In the genomic region with DNA sequence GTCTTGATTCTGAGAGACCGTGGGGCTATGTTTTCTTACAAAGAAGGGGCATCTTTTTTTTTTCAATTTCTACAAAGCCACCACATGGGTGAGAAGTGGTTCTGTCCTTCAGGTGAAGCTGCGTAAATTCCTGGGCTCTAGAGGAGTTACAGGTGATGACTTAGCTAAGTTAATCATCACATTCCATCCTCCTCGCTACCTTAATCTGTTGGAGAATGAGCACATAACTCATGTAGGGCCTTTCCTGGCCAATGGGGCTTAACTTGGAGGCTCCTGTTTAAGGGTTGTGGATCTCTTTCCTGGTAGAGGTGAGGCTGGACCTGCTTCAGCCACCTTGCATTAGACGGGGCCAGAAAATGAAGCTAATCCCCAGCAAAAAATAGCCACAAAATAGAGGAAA, we compare ENCODE assay signal across 33 cellular contexts. TPM values are rescaled to one million over a fixed set of nuclear protein-coding genes. Genes with fewer than 3 reads are reported as not detected.
A peak's percentile ranks its signal among the peaks of the same experiment; 100 is the strongest.
DNase-seq lines count a peak whose midpoint lies in the region; ATAC-seq, FAIRE-seq and TF ChIP-seq lines count a peak whose summit lies in the region.
"Had no signal": no experiment of that assay in that cellular context is flagged by ENCODE, and none has a peak within 500 bp of the region (broad histone marks: within the 10 kb centered on the region; RNA-seq: fewer than 3 reads in every experiment).

No MANE protein-coding gene starts in this region.

- H4K20me1 ChIP-seq in H1 (replicated peaks in 1 of 2; ENCODE audit: control insufficient read depth in 1 of 2, insufficient read depth in 2 of 2, low read length in 2 of 2) = no peaks in the 10 kb centered on the region

- intact Hi-C loops in Calu3 (cut with micrococcal nuclease; ENCODE audit: unreplicated experiment) = no loop called here
- intact Hi-C loops in left colon (cut with DNase I, micrococcal nuclease) = no loop called here

- H3K56ac ChIP-seq in H1 (replicated peaks; ENCODE audit: insufficient read length, low read depth, low read length) = no peak overlapping the region

- H3K4me3 ChIP-seq in H1 (ENCODE audit: extremely low read depth in 1 of 4, insufficient read depth in 2 of 4, low read depth in 3 of 4, low read length in 4 of 4) = no peak overlapping the region
- no peak overlapping the region for H3K4me3 ChIP-seq in neuronal stem cell (ENCODE audit: low read length in 2 of 2)
- H3K4me3 ChIP-seq: A549, GM23248, left lung, ovary had no signal

- no peak overlapping the region for H3K23ac ChIP-seq in H1 (ENCODE audit: insufficient read length)
- no peak overlapping the region for H3K23ac ChIP-seq in neuronal stem cell (ENCODE audit: low read depth, low read length, poor library complexity)

- no peak for TF ChIP-seq POLR2A in H1 (IDR thresholded peaks at IDR 0.05; ENCODE audit: control extremely low read depth in 1 of 2, low read depth in 2 of 2, low read length in 2 of 2)

- H2BK20ac ChIP-seq in H1 (ENCODE audit: low read length) = no peak overlapping the region

- no peak overlapping the region for H3K27ac ChIP-seq in H1 (ENCODE audit: low read depth, low read length)
- H3K27ac ChIP-seq in neuronal stem cell (replicated peaks; ENCODE audit: low read length) = no peak overlapping the region
- H3K27ac ChIP-seq: A549, GM23248, KMS-11, left lung, ovary had no signal

- H3K27me3 Mint-ChIP-seq in Calu3 (ENCODE audit: unreplicated experiment) = no peaks in the 10 kb centered on the region
- H3K27me3 Mint-ChIP-seq in naive thymus-derived CD8-positive, alpha-beta T cell = peaks cover 0 to 14% (median 0%) of the 10 kb centered on the region in 5 donors
- H3K27me3 Mint-ChIP-seq in natural killer cell treated with Interleukin-12 subunit alpha and Interleukin-12 subunit beta and Interleukin-15 and Interleukin-18, amount 100 ng/mL, for 72 hours = peaks cover 8 to 10% of the 10 kb centered on the region in 2 donors
- H3K27me3 Mint-ChIP-seq: activated CD8-positive, alpha-beta T cell treated with anti-CD3 and anti-CD28 coated beads for 36 hours had no signal

- H4K8ac ChIP-seq in H1 (ENCODE audit: extremely low read depth, insufficient read depth, low read length) (no peak overlapping the region), neuronal stem cell (ENCODE audit: low read depth, low read length) (no peak overlapping the region)

- no peak overlapping the region for H3K4me3 Mint-ChIP-seq in Calu3 (ENCODE audit: low read depth, unreplicated experiment)
- no peak overlapping the region for H3K4me3 Mint-ChIP-seq in naive thymus-derived CD8-positive, alpha-beta T cell
- no peak overlapping the region for H3K4me3 Mint-ChIP-seq in natural killer cell treated with Interleukin-12 subunit alpha and Interleukin-12 subunit beta and Interleukin-15 and Interleukin-18, amount 100 ng/mL, for 72 hours
- H3K4me3 Mint-ChIP-seq: activated CD8-positive, alpha-beta T cell treated with anti-CD3 and anti-CD28 coated beads for 36 hours; activated naive CD4-positive, alpha-beta T cell treated with anti-CD3 and anti-CD28 coated beads for 36 hours; activated T-helper 1 cell treated with anti-CD3 and anti-CD28 coated beads, Interleukin-12 subunit alpha, Interleukin-12 subunit beta, Interleukin-2, Interleukin-4 antibody, amounts not matched to agents 30 ng/mL and 10 ng/mL and 1 ng/mL, durations not matched to agents 14 hours and 24 hours and 36 hours; CD4-positive, alpha-beta T cell; HFFc6; nephron progenitor cell had no signal

- H3K36me3 ChIP-seq in H1 (ENCODE audit: control insufficient read depth in 2 of 4, insufficient read depth in 4 of 4, low read length in 3 of 4) (no peaks in the 10 kb centered on the region), neuronal stem cell (replicated peaks in 1 of 2; ENCODE audit: control insufficient read depth in 2 of 2, insufficient read depth in 2 of 2, low read length in 2 of 2) (no peaks in the 10 kb centered on the region)
- H3K36me3 ChIP-seq: left lung, ovary had no signal

- no peak for FAIRE-seq in H1 (lab: Jason Lieb, UNC)
- FAIRE-seq: A549, endometrium, small intestine, urothelium cell line had no signal

- no peak overlapping the region for H2AFZ ChIP-seq in H1 (ENCODE audit: low read length)
- peak overlapping the region; percentile 27 for H2AFZ ChIP-seq in neuronal stem cell (ENCODE audit: low read length)
- H2AFZ ChIP-seq: GM23248 had no signal

- no peak overlapping the region for H3K18ac ChIP-seq in H1 (ENCODE audit: extremely low read depth, low read length)
- H3K18ac ChIP-seq in neuronal stem cell (ENCODE audit: low read length) = no peak overlapping the region

- peaks cover 4% of the 10 kb centered on the region for H3K36me3 Mint-ChIP-seq in Calu3 (ENCODE audit: insufficient read depth, unreplicated experiment)
- H3K36me3 Mint-ChIP-seq in naive thymus-derived CD8-positive, alpha-beta T cell = peaks cover 0 to 35% (median 19%) of the 10 kb centered on the region in 3 donors
- no peaks in the 10 kb centered on the region for H3K36me3 Mint-ChIP-seq in natural killer cell treated with Interleukin-12 subunit alpha and Interleukin-12 subunit beta and Interleukin-15 and Interleukin-18, amount 100 ng/mL, for 72 hours

- no peaks in the 10 kb centered on the region for H3K79me2 ChIP-seq in H1 (ENCODE audit: control insufficient read depth in 1 of 2, insufficient read depth in 2 of 2, low read length in 2 of 2)

- no peak for TF ChIP-seq EP300 in H1 (IDR thresholded peaks at IDR 0.05; ENCODE audit: borderline replicate concordance in 1 of 2, low read depth in 2 of 2, low read length in 2 of 2)

- H3K4me2 ChIP-seq in H1 (ENCODE audit: insufficient read depth in 1 of 2, low read depth in 2 of 2, low read length in 2 of 2) = no peak overlapping the region
- H3K4me2 ChIP-seq in neuronal stem cell (ENCODE audit: insufficient read depth, low read length, poor library complexity, severe bottlenecking) = no peak overlapping the region
- H3K4me2 ChIP-seq: A549, KMS-11 had no signal

- H3K4me1 ChIP-seq in H1 (replicated peaks in 1 of 4; ENCODE audit: control insufficient read depth in 3 of 4, insufficient read depth in 4 of 4, low read length in 3 of 4) (peaks cover 0 to 3% (median 0%) of the 10 kb centered on the region in 4 experiments; a peak in 1 of 7 replicates), neuronal stem cell (ENCODE audit: control insufficient read depth in 2 of 2, insufficient read depth in 1 of 2, low read depth in 1 of 2, low read length in 2 of 2) (peaks cover 0 to 8% of the 10 kb centered on the region in 2 donors)
- H3K4me1 ChIP-seq: A549 had no signal

- H3K14ac ChIP-seq in H1 (ENCODE audit: insufficient read length) (no peak overlapping the region), neuronal stem cell (ENCODE audit: low read length) (no peak overlapping the region)

- H3K27me3 ChIP-seq in H1 (replicated peaks in 1 of 4; ENCODE audit: control insufficient read depth in 3 of 4, extremely low read depth in 1 of 4, insufficient read depth in 3 of 4, low read length in 3 of 4) (no peaks in the 10 kb centered on the region), neuronal stem cell (ENCODE audit: control insufficient read depth in 3 of 3, insufficient read depth in 3 of 3, low read depth in 1 of 3, low read length in 3 of 3) (peaks cover 0 to 7% (median 0%) of the 10 kb centered on the region in 3 experiments)
- H3K27me3 ChIP-seq: left lung, ovary had no signal

- H2BK120ac ChIP-seq in H1 (replicated peaks; ENCODE audit: low read depth, low read length) = no peak overlapping the region
- H2BK120ac ChIP-seq in neuronal stem cell (ENCODE audit: low read depth, low read length) = no peak overlapping the region

- no peak overlapping the region for H4K91ac ChIP-seq in H1 (replicated peaks; ENCODE audit: insufficient read length, low read length)
- H4K91ac ChIP-seq in neuronal stem cell (ENCODE audit: low read depth, low read length, poor library complexity) = no peak overlapping the region

- TF ChIP-seq CTCF in Calu3 (IDR thresholded peaks at IDR 0.05; ENCODE audit: unreplicated experiment) = no peak
- TF ChIP-seq CTCF in H1 (IDR thresholded peaks at IDR 0.05; ENCODE audit: control extremely low read depth in 1 of 3, insufficient read depth in 1 of 3, low read depth in 1 of 3, low read length in 3 of 3) = no peak

- TF ChIP-seq RAD21 in H1 (IDR thresholded peaks at IDR 0.05 in 1 of 2, conservative IDR thresholded peaks at IDR 0.05 in 1 of 2; ENCODE audit: low read depth in 2 of 2, low read length in 2 of 2) = no peak

- H3K23me2 ChIP-seq in H1 (ENCODE audit: low read depth, low read length) = no peaks in the 10 kb centered on the region; the same call in 1 of the 2 replicates

- H2AK5ac ChIP-seq in H1 (ENCODE audit: low read depth, low read length) (no peak overlapping the region), neuronal stem cell (ENCODE audit: low read depth, low read length) (no peak overlapping the region)

- 88% methylated on average over 4 of the region's 4 CpGs; no CpG with 5 or more reads in 1 of the 2 experiments for WGBS in H1 (ENCODE audit: extremely low coverage in 1 of 2, insufficient coverage in 1 of 2, insufficient read length in 1 of 2, insufficient replicate concordance in 2 of 2, low coverage in 1 of 2, low lambda C conversion rate in 2 of 2, missing lambda C conversion rate in 1 of 2), 2 experiments
- no CpG with 5 or more reads among the region's 4 CpGs for WGBS in neuronal stem cell (ENCODE audit: extremely low coverage in 2 of 2, insufficient read length in 2 of 2, insufficient replicate concordance in 1 of 2), 2 donors

- H3K9me3 ChIP-seq in H1 (ENCODE audit: insufficient read depth in 2 of 2, low read depth in 1 of 2, low read length in 1 of 2) (no peaks in the 10 kb centered on the region), neuronal stem cell (replicated peaks in 1 of 2; ENCODE audit: control insufficient read depth in 2 of 2, insufficient read depth in 1 of 2, low read depth in 1 of 2, low read length in 2 of 2) (no peaks in the 10 kb centered on the region)
- H3K9me3 ChIP-seq: A549, left lung, ovary had no signal

- H2BK12ac ChIP-seq in H1 (ENCODE audit: low read depth, low read length) = no peak overlapping the region
- H2BK12ac ChIP-seq in neuronal stem cell (ENCODE audit: low read length) = no peak overlapping the region

- peak overlapping the region; percentile 60 for H3K27ac Mint-ChIP-seq in Calu3 (ENCODE audit: unreplicated experiment)
- H3K27ac Mint-ChIP-seq in naive thymus-derived CD8-positive, alpha-beta T cell = no peak overlapping the region
- no peak overlapping the region for H3K27ac Mint-ChIP-seq in natural killer cell treated with Interleukin-12 subunit alpha and Interleukin-12 subunit beta and Interleukin-15 and Interleukin-18, amount 100 ng/mL, for 72 hours
- H3K27ac Mint-ChIP-seq: activated CD8-positive, alpha-beta T cell treated with anti-CD3 and anti-CD28 coated beads for 36 hours; activated naive CD4-positive, alpha-beta T cell treated with anti-CD3 and anti-CD28 coated beads for 36 hours; activated T-helper 1 cell treated with anti-CD3 and anti-CD28 coated beads, Interleukin-12 subunit alpha, Interleukin-12 subunit beta, Interleukin-2, Interleukin-4 antibody, amounts not matched to agents 30 ng/mL and 10 ng/mL and 1 ng/mL, durations not matched to agents 14 hours and 24 hours and 36 hours; CD4-positive, alpha-beta T cell; HFFc6 had no signal

- H2BK15ac ChIP-seq in H1 (ENCODE audit: low read length) = no peak overlapping the region
- no peak overlapping the region for H2BK15ac ChIP-seq in neuronal stem cell (ENCODE audit: low read length)

- CTCF ChIA-PET in Calu3 (lab: Charles Lee) (no interaction called here), H1 (lab: Charles Lee; ENCODE audit: partially characterized antibody) (interaction anchor here (1.5 to 11.9 kb wide), 2 partner anchors 17 to 79 kb away, joined by 4 to 76 read pairs; a partner anchor contains a TSS)

- H3K79me1 ChIP-seq in H1 (ENCODE audit: low read depth, low read length) = no peaks in the 10 kb centered on the region
- no peaks in the 10 kb centered on the region for H3K79me1 ChIP-seq in neuronal stem cell (ENCODE audit: low read depth, low read length)

- POLR2A ChIA-PET in H1 (lab: Charles Lee; ENCODE audit: partially characterized antibody) = interaction anchor here (0.7 kb wide), 1 partner anchor 50 kb away, joined by 3 read pairs; no protein-coding TSS in a partner anchor
- POLR2A ChIA-PET in naive thymus-derived CD8-positive, alpha-beta T cell (lab: Charles Lee) = no interaction called here

- ATAC-seq in left colon = peak; percentile 51
- no peak for ATAC-seq in naive thymus-derived CD8-positive, alpha-beta T cell
- ATAC-seq in natural killer cell treated with Interleukin-12 subunit alpha and Interleukin-12 subunit beta and Interleukin-15 and Interleukin-18, amount 100 ng/mL, for 72 hours = no peak
- ATAC-seq: A549; activated CD4-positive, CD25-positive, alpha-beta regulatory T cell treated with anti-CD3 and anti-CD28 coated beads, Interleukin-2, amount 50 U/mL, for 24 hours; activated CD8-positive, alpha-beta T cell treated with anti-CD3 and anti-CD28 coated beads for 36 hours; left lung had no signal

- BruUV-seq in Calu3 (replicated peaks; lab: Mats Ljungman, UMichigan) = no TSS peak

- DNase-seq in Calu3 (no peak), H1 (ENCODE audit: low read depth in 1 of 2, low spot score in 2 of 2) (peak in 1 of 2 experiments; percentile 17), left colon (no peak), neuronal stem cell (ENCODE audit: low spot score) (no peak), NCI-H2227 treated with DMSO at 0.1 percent for 48 hours (lab: John Stamatoyannopoulos, UW) (no peak)
- no peak for DNase-seq in naive thymus-derived CD8-positive, alpha-beta T cell
- no peak for DNase-seq in natural killer cell treated with Interleukin-12 subunit alpha and Interleukin-12 subunit beta and Interleukin-15 and Interleukin-18, amount 100 ng/mL, for 72 hours (ENCODE audit: low spot score)
- DNase-seq in activated CD4-positive, CD25-positive, alpha-beta regulatory T cell treated with anti-CD3 and anti-CD28 coated beads, Interleukin-2, amount 50 U/mL, for 72 hours = no peak
- DNase-seq: activated CD8-positive, alpha-beta memory T cell treated with anti-CD3 and anti-CD28 coated beads, Interleukin-2, amount 50 U/mL, for 48 hours; activated CD8-positive, alpha-beta T cell treated with anti-CD3 and anti-CD28 coated beads for 36 hours; activated naive CD4-positive, alpha-beta T cell treated with anti-CD3 and anti-CD28 coated beads for 36 hours; CD4-positive, alpha-beta T cell; GM23248; HFFc6; left lung; NCI-H1417; NCI-H2081; NCI-H345; NCI-H69; nephron progenitor cell; ovary; Right ventricle myocardium superior; small intestine; stimulated activated naive CD4-positive, alpha-beta T cell; T-helper 2 cell had no signal

- H3K9me3 Mint-ChIP-seq in Calu3 (ENCODE audit: low read depth, unreplicated experiment) = no peaks in the 10 kb centered on the region
- H3K9me3 Mint-ChIP-seq in naive thymus-derived CD8-positive, alpha-beta T cell = no peaks in the 10 kb centered on the region
- no peaks in the 10 kb centered on the region for H3K9me3 Mint-ChIP-seq in natural killer cell treated with Interleukin-12 subunit alpha and Interleukin-12 subunit beta and Interleukin-15 and Interleukin-18, amount 100 ng/mL, for 72 hours
- H3K9me3 Mint-ChIP-seq: activated CD8-positive, alpha-beta T cell treated with anti-CD3 and anti-CD28 coated beads for 36 hours; activated naive CD4-positive, alpha-beta T cell treated with anti-CD3 and anti-CD28 coated beads for 36 hours; activated T-helper 1 cell treated with anti-CD3 and anti-CD28 coated beads, Interleukin-12 subunit alpha, Interleukin-12 subunit beta, Interleukin-2, Interleukin-4 antibody, amounts not matched to agents 30 ng/mL and 10 ng/mL and 1 ng/mL, durations not matched to agents 14 hours and 24 hours and 36 hours; CD4-positive, alpha-beta T cell; HFFc6 had no signal

- peaks cover 57% of the 10 kb centered on the region for H3K4me1 Mint-ChIP-seq in Calu3 (ENCODE audit: low read depth, unreplicated experiment)
- peaks cover 0 to 10% (median 4%) of the 10 kb centered on the region in 4 donors for H3K4me1 Mint-ChIP-seq in naive thymus-derived CD8-positive, alpha-beta T cell
- no peaks in the 10 kb centered on the region for H3K4me1 Mint-ChIP-seq in natural killer cell treated with Interleukin-12 subunit alpha and Interleukin-12 subunit beta and Interleukin-15 and Interleukin-18, amount 100 ng/mL, for 72 hours (ENCODE audit: low read depth in 2 of 2)

- H2BK5ac ChIP-seq in H1 (ENCODE audit: low read depth, low read length) (no peak overlapping the region), neuronal stem cell (ENCODE audit: low read length) (no peak overlapping the region)

- no peak overlapping the region for H4K5ac ChIP-seq in H1 (ENCODE audit: insufficient read length, low read depth, low read length)

- H3K4ac ChIP-seq in H1 (replicated peaks; ENCODE audit: insufficient read length, low read depth, low read length) = no peak overlapping the region
- H3K4ac ChIP-seq in neuronal stem cell (ENCODE audit: low read length) = no peak overlapping the region

- H3K9ac ChIP-seq in H1 (replicated peaks in 1 of 4; ENCODE audit: extremely low read depth in 1 of 4, low read depth in 3 of 4, low read length in 3 of 4) (no peak overlapping the region), neuronal stem cell (ENCODE audit: low read depth, low read length, poor library complexity) (no peak overlapping the region)
- H3K9ac ChIP-seq: GM23248, KMS-11 had no signal

RNA-seq across cellular contexts. Expression of a gene that starts 19.9 kb away (rescaled TPM):
- total RNA-seq in Calu3 (2022) (not detected in 2 replicates), left colon (10 to 100 TPM; 35.7 to 37.5 TPM)
- total RNA-seq in H1 (2021; fragmentation: NEBNext Ultra II Directional; extraction: Animal tissue kit (Norgen Biotek cat#: 25700)) = not detected in 2 replicates
- polyA plus RNA-seq in H1 (2011; rRNA removed) = not detected in 2 replicates
- not detected for polyA plus RNA-seq in H1 (2011; cell fraction: cytosol; rRNA removed)
- polyA plus RNA-seq in H1 (2011; cell fraction: nucleus; rRNA removed) = not detected
- not detected in 4 replicates for polyA plus RNA-seq in H1 (2012, experiment 1 of 2)
- not detected for polyA plus RNA-seq in H1 (2012, experiment 2 of 2)
- not detected for polyA plus RNA-seq in H1 (2013, experiment 1 of 2)
- polyA plus RNA-seq in H1 (2013, experiment 2 of 2) = not detected
- not detected in 2 replicates for polyA minus RNA-seq in H1 (2011; rRNA and poly(A)+ RNA removed)
- not detected for polyA minus RNA-seq in H1 (2011; cell fraction: cytosol; rRNA and poly(A)+ RNA removed)
- not detected for polyA minus RNA-seq in H1 (2011; cell fraction: nucleus; rRNA and poly(A)+ RNA removed)
- polyA plus RNA-seq in neuronal stem cell (2013, experiment 1 of 2) = 0.06 TPM
- 0.03 TPM for polyA plus RNA-seq in neuronal stem cell (2013, experiment 2 of 2)
- 10 to 100 TPM; 16.1 to 18.1 TPM for total RNA-seq in naive thymus-derived CD8-positive, alpha-beta T cell
- 10 to 100 TPM; 15.0 to 63.0 (median 30.0) TPM for polyA plus RNA-seq in naive thymus-derived CD8-positive, alpha-beta T cell
- total RNA-seq in natural killer cell treated with Interleukin-12 subunit alpha and Interleukin-12 subunit beta and Interleukin-15 and Interleukin-18, amount 100 ng/mL, for 72 hours = under 1 TPM; 0.19 to 0.73 TPM
- total RNA-seq: dermis microvascular lymphatic vessel endothelial cell, GM23248, HFFc6, left lung, Right ventricle myocardium superior, temporal lobe had no signal
- polyA plus RNA-seq: A549, GM23248, ovary had no signal

RNA-seq across cellular contexts. Expression of a gene that starts 22.7 kb away (rescaled TPM):
- total RNA-seq in Calu3 (2022) (not detected in 2 replicates), left colon (100 to 1,000 TPM; 583 to 627 TPM)
- not detected in 2 replicates for total RNA-seq in H1 (2021; fragmentation: NEBNext Ultra II Directional; extraction: Animal tissue kit (Norgen Biotek cat#: 25700))
- not detected in 2 replicates for polyA plus RNA-seq in H1 (2011; rRNA removed)
- polyA plus RNA-seq in H1 (2011; cell fraction: cytosol; rRNA removed) = not detected
- not detected for polyA plus RNA-seq in H1 (2011; cell fraction: nucleus; rRNA removed)
- polyA plus RNA-seq in H1 (2012, experiment 1 of 2) = not detected in 4 replicates
- not detected for polyA plus RNA-seq in H1 (2012, experiment 2 of 2)
- not detected for polyA plus RNA-seq in H1 (2013, experiment 1 of 2)
- not detected for polyA plus RNA-seq in H1 (2013, experiment 2 of 2)
- not detected in 2 replicates for polyA minus RNA-seq in H1 (2011; rRNA and poly(A)+ RNA removed)
- polyA minus RNA-seq in H1 (2011; cell fraction: cytosol; rRNA and poly(A)+ RNA removed) = not detected
- polyA minus RNA-seq in H1 (2011; cell fraction: nucleus; rRNA and poly(A)+ RNA removed) = not detected
- 0.06 TPM for polyA plus RNA-seq in neuronal stem cell (2013, experiment 1 of 2)
- 0.14 TPM for polyA plus RNA-seq in neuronal stem cell (2013, experiment 2 of 2)
- not detected for total RNA-seq in naive thymus-derived CD8-positive, alpha-beta T cell
- not detected for polyA plus RNA-seq in naive thymus-derived CD8-positive, alpha-beta T cell
- not detected for total RNA-seq in natural killer cell treated with Interleukin-12 subunit alpha and Interleukin-12 subunit beta and Interleukin-15 and Interleukin-18, amount 100 ng/mL, for 72 hours
- total RNA-seq: activated CD8-positive, alpha-beta T cell treated with anti-CD3 and anti-CD28 coated beads for 36 hours; activated naive CD4-positive, alpha-beta T cell treated with anti-CD3 and anti-CD28 coated beads for 36 hours; activated T-helper 1 cell treated with anti-CD3 and anti-CD28 coated beads, Interleukin-12 subunit alpha, Interleukin-12 subunit beta, Interleukin-2, Interleukin-4 antibody, amounts not matched to agents 30 ng/mL and 10 ng/mL and 1 ng/mL, durations not matched to agents 14 hours and 24 hours and 36 hours; CD4-positive, alpha-beta T cell; dermis microvascular lymphatic vessel endothelial cell; GM23248; HFFc6; temporal lobe had no signal
- polyA plus RNA-seq: A549, GM23248 had no signal

Comparison
In these comparisons a context has a peak if more than half of its experiments do, and no peak if none do; other contexts are left out.
1. RNA of a gene that starts 19.9 kb away (total RNA-seq): 35.7 to 37.5 TPM in left colon and 16.1 to 18.1 TPM in naive thymus-derived CD8-positive, alpha-beta T cell; 0.19 to 0.73 TPM in natural killer cell treated with Interleukin-12 subunit alpha and Interleukin-12 subunit beta and Interleukin-15 and Interleukin-18, amount 100 ng/mL, for 72 hours, not detected in Calu3 and not detected in H1; every median in the first group is over 4 times any median in the second.
2. RNA of a gene that starts 22.7 kb away (total RNA-seq): 583 to 627 TPM in left colon; not detected in Calu3, not detected in H1, not detected in naive thymus-derived CD8-positive, alpha-beta T cell and not detected in natural killer cell treated with Interleukin-12 subunit alpha and Interleukin-12 subunit beta and Interleukin-15 and Interleukin-18, amount 100 ng/mL, for 72 hours; every median in the first group is over 100 times any median in the second.